ENCODE assay signal across 1 cellular context in the genomic region with DNA sequence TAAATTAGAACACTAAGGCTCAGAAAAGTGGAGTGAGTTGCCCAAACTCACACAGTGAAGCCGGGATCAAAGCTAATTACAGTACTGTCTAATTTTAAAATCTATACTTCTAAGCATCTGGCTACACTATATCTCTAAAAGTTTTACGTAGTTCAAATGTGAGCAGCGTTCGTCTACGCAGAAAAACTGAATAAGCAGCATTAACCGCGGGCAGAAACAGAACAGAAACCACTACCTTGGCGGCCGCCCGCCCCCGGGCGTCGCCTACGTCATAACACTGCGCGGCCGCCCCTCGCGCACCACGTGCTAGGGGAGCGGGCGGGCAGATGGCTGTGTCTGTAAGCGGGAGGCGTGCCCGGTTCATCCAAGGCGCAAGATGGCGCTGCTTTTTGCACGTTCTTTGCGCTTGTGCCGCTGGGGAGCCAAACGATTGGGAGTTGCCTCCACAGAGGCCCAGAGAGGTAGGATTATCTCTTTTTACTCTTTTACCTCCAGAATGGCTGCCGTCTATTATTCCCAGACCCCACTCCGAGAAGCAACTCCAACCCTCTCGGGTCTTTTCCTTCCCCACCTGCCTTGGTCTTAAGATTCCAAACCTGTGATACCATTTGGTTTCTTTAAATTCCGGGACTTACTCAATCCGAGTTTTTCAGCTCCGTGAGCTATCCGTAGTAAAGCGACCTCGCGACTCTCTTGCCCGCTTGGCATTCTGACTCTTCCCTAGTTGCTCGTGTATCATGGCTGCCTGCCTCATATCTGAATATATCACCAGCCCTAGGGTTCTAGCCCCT.
TF ChIP-seq lines count a peak whose summit lies in the region.

Gene SPRYD4, plus strand, starts transcription at position 363 of the 791 bp plus-strand sequence. Its CDS starts 14 bp downstream, at position 377.

TF ChIP-seq in GM12878, 131 proteins besides CTCF, POLR2A, EP300 and RAD21 (continued from another document and continues in another):
- no peak; the same call in 1 of the 2 replicates for TF ChIP-seq ZBTB40 (IDR thresholded peaks at IDR 0.05; ENCODE audit: borderline replicate concordance)
- no peak for TF ChIP-seq ETV6 (conservative IDR thresholded peaks at IDR 0.05 in 1 of 2, IDR thresholded peaks at IDR 0.05 in 1 of 2; ENCODE audit: borderline replicate concordance in 1 of 2, low read depth in 1 of 2)
- TF ChIP-seq, protein P1, sequence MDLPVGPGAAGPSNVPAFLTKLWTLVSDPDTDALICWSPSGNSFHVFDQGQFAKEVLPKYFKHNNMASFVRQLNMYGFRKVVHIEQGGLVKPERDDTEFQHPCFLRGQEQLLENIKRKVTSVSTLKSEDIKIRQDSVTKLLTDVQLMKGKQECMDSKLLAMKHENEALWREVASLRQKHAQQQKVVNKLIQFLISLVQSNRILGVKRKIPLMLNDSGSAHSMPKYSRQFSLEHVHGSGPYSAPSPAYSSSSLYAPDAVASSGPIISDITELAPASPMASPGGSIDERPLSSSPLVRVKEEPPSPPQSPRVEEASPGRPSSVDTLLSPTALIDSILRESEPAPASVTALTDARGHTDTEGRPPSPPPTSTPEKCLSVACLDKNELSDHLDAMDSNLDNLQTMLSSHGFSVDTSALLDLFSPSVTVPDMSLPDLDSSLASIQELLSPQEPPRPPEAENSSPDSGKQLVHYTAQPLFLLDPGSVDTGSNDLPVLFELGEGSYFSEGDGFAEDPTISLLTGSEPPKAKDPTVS (IDR thresholded peaks at IDR 0.05; ENCODE audit: low read depth, low read length): no peak
- no peak for TF ChIP-seq ELK1 (IDR thresholded peaks at IDR 0.05; ENCODE audit: low read depth, low read length)
- TF ChIP-seq PKNOX1 (IDR thresholded peaks at IDR 0.05): no peak
- TF ChIP-seq, protein P2, sequence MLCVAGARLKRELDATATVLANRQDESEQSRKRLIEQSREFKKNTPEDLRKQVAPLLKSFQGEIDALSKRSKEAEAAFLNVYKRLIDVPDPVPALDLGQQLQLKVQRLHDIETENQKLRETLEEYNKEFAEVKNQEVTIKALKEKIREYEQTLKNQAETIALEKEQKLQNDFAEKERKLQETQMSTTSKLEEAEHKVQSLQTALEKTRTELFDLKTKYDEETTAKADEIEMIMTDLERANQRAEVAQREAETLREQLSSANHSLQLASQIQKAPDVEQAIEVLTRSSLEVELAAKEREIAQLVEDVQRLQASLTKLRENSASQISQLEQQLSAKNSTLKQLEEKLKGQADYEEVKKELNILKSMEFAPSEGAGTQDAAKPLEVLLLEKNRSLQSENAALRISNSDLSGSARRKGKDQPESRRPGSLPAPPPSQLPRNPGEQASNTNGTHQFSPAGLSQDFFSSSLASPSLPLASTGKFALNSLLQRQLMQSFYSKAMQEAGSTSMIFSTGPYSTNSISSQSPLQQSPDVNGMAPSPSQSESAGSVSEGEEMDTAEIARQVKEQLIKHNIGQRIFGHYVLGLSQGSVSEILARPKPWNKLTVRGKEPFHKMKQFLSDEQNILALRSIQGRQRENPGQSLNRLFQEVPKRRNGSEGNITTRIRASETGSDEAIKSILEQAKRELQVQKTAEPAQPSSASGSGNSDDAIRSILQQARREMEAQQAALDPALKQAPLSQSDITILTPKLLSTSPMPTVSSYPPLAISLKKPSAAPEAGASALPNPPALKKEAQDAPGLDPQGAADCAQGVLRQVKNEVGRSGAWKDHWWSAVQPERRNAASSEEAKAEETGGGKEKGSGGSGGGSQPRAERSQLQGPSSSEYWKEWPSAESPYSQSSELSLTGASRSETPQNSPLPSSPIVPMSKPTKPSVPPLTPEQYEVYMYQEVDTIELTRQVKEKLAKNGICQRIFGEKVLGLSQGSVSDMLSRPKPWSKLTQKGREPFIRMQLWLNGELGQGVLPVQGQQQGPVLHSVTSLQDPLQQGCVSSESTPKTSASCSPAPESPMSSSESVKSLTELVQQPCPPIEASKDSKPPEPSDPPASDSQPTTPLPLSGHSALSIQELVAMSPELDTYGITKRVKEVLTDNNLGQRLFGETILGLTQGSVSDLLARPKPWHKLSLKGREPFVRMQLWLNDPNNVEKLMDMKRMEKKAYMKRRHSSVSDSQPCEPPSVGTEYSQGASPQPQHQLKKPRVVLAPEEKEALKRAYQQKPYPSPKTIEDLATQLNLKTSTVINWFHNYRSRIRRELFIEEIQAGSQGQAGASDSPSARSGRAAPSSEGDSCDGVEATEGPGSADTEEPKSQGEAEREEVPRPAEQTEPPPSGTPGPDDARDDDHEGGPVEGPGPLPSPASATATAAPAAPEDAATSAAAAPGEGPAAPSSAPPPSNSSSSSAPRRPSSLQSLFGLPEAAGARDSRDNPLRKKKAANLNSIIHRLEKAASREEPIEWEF (IDR thresholded peaks at IDR 0.05; ENCODE audit: insufficient replicate concordance, low read depth, low read length): no peak
- TF ChIP-seq PML (IDR thresholded peaks at IDR 0.05; ENCODE audit: low read length): peak; percentile 88
- TF ChIP-seq CREB1 (IDR thresholded peaks at IDR 0.05; ENCODE audit: low read depth): peak; percentile 99
- TF ChIP-seq KDM1A (IDR thresholded peaks at IDR 0.05; ENCODE audit: borderline replicate concordance): no peak
- TF ChIP-seq MLLT1 (IDR thresholded peaks at IDR 0.05): 0 out of 2 replicates have a peak, but pooled peaks have one; percentile 16
- no peak for TF ChIP-seq NFXL1 (IDR thresholded peaks at IDR 0.05; ENCODE audit: borderline replicate concordance)
- peak; percentile 81 for TF ChIP-seq NKRF (conservative IDR thresholded peaks at IDR 0.05)
- TF ChIP-seq IRF4 (IDR thresholded peaks at IDR 0.05; ENCODE audit: low read depth, low read length): peak; percentile 78
- no peak for TF ChIP-seq KAT2A (conservative IDR thresholded peaks at IDR 0.05; ENCODE audit: control insufficient read depth, low read depth, low read length)
- TF ChIP-seq MTA3 (IDR thresholded peaks at IDR 0.05; ENCODE audit: borderline replicate concordance, low read length): no peak
- TF ChIP-seq ATF2 (IDR thresholded peaks at IDR 0.05; ENCODE audit: low read length): peak; percentile 25; the same call in 1 of the 2 replicates
- TF ChIP-seq, protein P3, sequence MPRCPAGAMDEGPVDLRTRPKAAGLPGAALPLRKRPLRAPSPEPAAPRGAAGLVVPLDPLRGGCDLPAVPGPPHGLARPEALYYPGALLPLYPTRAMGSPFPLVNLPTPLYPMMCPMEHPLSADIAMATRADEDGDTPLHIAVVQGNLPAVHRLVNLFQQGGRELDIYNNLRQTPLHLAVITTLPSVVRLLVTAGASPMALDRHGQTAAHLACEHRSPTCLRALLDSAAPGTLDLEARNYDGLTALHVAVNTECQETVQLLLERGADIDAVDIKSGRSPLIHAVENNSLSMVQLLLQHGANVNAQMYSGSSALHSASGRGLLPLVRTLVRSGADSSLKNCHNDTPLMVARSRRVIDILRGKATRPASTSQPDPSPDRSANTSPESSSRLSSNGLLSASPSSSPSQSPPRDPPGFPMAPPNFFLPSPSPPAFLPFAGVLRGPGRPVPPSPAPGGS (IDR thresholded peaks at IDR 0.05; ENCODE audit: borderline replicate concordance, insufficient read depth, low read depth, low read length, poor library complexity, severe bottlenecking): no peak
- TF ChIP-seq RB1 (IDR thresholded peaks at IDR 0.05; ENCODE audit: borderline replicate concordance): peak; percentile 65; the same call in 1 of the 2 replicates
- TF ChIP-seq CHD4 (IDR thresholded peaks at IDR 0.05): no peak
- TF ChIP-seq CEBPB (IDR thresholded peaks at IDR 0.05; ENCODE audit: borderline replicate concordance in 1 of 2, low read depth in 2 of 2, low read length in 2 of 2): no peak
- TF ChIP-seq NR2C2 (IDR thresholded peaks at IDR 0.05; ENCODE audit: borderline replicate concordance, control insufficient read depth, insufficient read length, low read depth): no peak
- no peak for TF ChIP-seq GABPA (IDR thresholded peaks at IDR 0.05; ENCODE audit: low read depth)
- TF ChIP-seq SP1 (IDR thresholded peaks at IDR 0.05; ENCODE audit: low read depth, low read length): peak; percentile 84
- peak; percentile 62; the same call in 1 of the 2 replicates for TF ChIP-seq TCF3 (IDR thresholded peaks at IDR 0.05; ENCODE audit: borderline replicate concordance, insufficient read depth, low read depth, low read length)
